ENCODE assay signal across 19 cellular contexts in genomic region chr7:899806-900205, GRCh38. TPM values are rescaled to one million over a fixed set of nuclear protein-coding genes. Genes with fewer than 3 reads are reported as not detected.
DNase-seq lines count a peak whose midpoint lies in the region; ATAC-seq and TF ChIP-seq lines count a peak whose summit lies in the region.
"Had no signal": no experiment of that assay in that cellular context is flagged by ENCODE, and none has a peak within 500 bp of the region (broad histone marks: within the 10 kb centered on the region; RNA-seq: fewer than 3 reads in every experiment).

No MANE protein-coding gene starts in this region.

- H3K23ac ChIP-seq in neuronal stem cell (ENCODE audit: low read depth, low read length, poor library complexity) = peak overlapping the region; percentile 80

- H3K27me3 ChIP-seq in Caco-2 (replicated peaks; ENCODE audit: control insufficient read depth, insufficient read depth, low read length) (no peaks in the 10 kb centered on the region), GM23338 (ENCODE audit: insufficient read depth) (no peaks in the 10 kb centered on the region), neuronal stem cell (ENCODE audit: control insufficient read depth in 3 of 3, insufficient read depth in 3 of 3, low read depth in 1 of 3, low read length in 3 of 3) (peaks cover 0 to 10% (median 0%) of the 10 kb centered on the region in 3 experiments)

- peak overlapping the region; percentile 75 for H2AK5ac ChIP-seq in neuronal stem cell (ENCODE audit: low read depth, low read length)

- no peak overlapping the region for H2BK120ac ChIP-seq in neuronal stem cell (ENCODE audit: low read depth, low read length)

- peak overlapping the region; percentile 44 for H3K18ac ChIP-seq in neuronal stem cell (ENCODE audit: low read length)

- H3K4me1 ChIP-seq in Caco-2 (no peaks in the 10 kb centered on the region), GM23338 (ENCODE audit: insufficient read depth) (no peaks in the 10 kb centered on the region), neuronal stem cell (ENCODE audit: control insufficient read depth in 2 of 2, insufficient read depth in 1 of 2, low read depth in 1 of 2, low read length in 2 of 2) (peaks cover 2 to 4% of the 10 kb centered on the region in 2 donors)

- peak overlapping the region; percentile 82 for H2BK5ac ChIP-seq in neuronal stem cell (ENCODE audit: low read length)

- H3K27ac ChIP-seq in GM23338 (ENCODE audit: low read depth) (no peak overlapping the region), cingulate gyrus (ENCODE audit: low read depth, low read length) (peak overlapping the region; percentile 29), neuronal stem cell (replicated peaks; ENCODE audit: low read length) (no peak overlapping the region)
- H3K27ac ChIP-seq: C4-2B, HL-60 had no signal

- no peak overlapping the region for H3K14ac ChIP-seq in neuronal stem cell (ENCODE audit: low read length)

- POLR2A ChIA-PET in Caco-2 (lab: Charles Lee) = interaction anchor here (0.6 kb wide), 1 partner anchor 636 kb away, joined by 5 read pairs; no protein-coding TSS in a partner anchor

- H3F3A ChIP-seq in GM23338 (replicated peaks; ENCODE audit: low read depth) = 0 out of 2 replicates have a peak, but pooled peaks cover 4% of the 10 kb centered on the region

- H2AFZ ChIP-seq in GM23338 = no peak overlapping the region
- H2AFZ ChIP-seq in neuronal stem cell (ENCODE audit: low read length) = no peak overlapping the region

- peak overlapping the region; percentile 17 for H4K8ac ChIP-seq in neuronal stem cell (ENCODE audit: low read depth, low read length)

- H3K4ac ChIP-seq in neuronal stem cell (ENCODE audit: low read length) = peak overlapping the region; percentile 66

- ATAC-seq in GM23338 (no peak), GM21786 (IDR thresholded peaks at IDR 0.05; ENCODE audit: unreplicated experiment) (no peak)
- ATAC-seq: HCT116 had no signal

- DNase-seq in Caco-2 (no peak), GM23338 (ENCODE audit: low spot score) (no peak), neuronal stem cell (ENCODE audit: low spot score) (no peak), NCI-H1436 treated with DMSO at 0.1 percent for 48 hours (lab: John Stamatoyannopoulos, UW) (no peak), HuH-7 (ENCODE audit: low spot score) (no peak), SIG-M5 treated with dmso at 0.1 percent for 504 hours (lab: John Stamatoyannopoulos, UW; ENCODE audit: unreplicated experiment) (no peak)
- DNase-seq: AML-193; CD4-positive, alpha-beta T cell; DMS79 treated with DMSO at 0.1 percent for 48 hours; GF-D8; GOT3; H7; HFFc6; KG1 had no signal

- no TSS peak for BruUV-seq in Caco-2 (replicated peaks; lab: Mats Ljungman, UMichigan)

- TF ChIP-seq CTCF in Caco-2 (IDR thresholded peaks at IDR 0.05; ENCODE audit: insufficient read depth in 1 of 2, low read depth in 1 of 2, low read length in 1 of 2, severe bottlenecking in 1 of 2, unreplicated experiment in 1 of 2) = no peak
- TF ChIP-seq CTCF in GM23338 (conservative IDR thresholded peaks at IDR 0.05; ENCODE audit: low read depth in 2 of 2) = no peak

- no peaks in the 10 kb centered on the region for H3K79me2 ChIP-seq in GM23338 (replicated peaks; ENCODE audit: insufficient read depth)

- H4K91ac ChIP-seq in neuronal stem cell (ENCODE audit: low read depth, low read length, poor library complexity) = peak overlapping the region; percentile 30

- no peaks in the 10 kb centered on the region for H4K20me1 ChIP-seq in GM23338 (replicated peaks; ENCODE audit: insufficient read depth)

- peak overlapping the region; percentile 46 for H3K4me3 Mint-ChIP-seq in Caco-2 (ENCODE audit: unreplicated experiment)
- no peak overlapping the region for H3K4me3 Mint-ChIP-seq in GM23338
- H3K4me3 Mint-ChIP-seq: CD4-positive, alpha-beta T cell; HFFc6 had no signal

- H3K4me1 Mint-ChIP-seq in Caco-2 (ENCODE audit: low read depth, unreplicated experiment) = no peaks in the 10 kb centered on the region
- H3K4me1 Mint-ChIP-seq in GM23338 = no peaks in the 10 kb centered on the region; the same call in 2 of the 3 replicates

- H3K9me3 ChIP-seq in Caco-2 (no peaks in the 10 kb centered on the region), neuronal stem cell (replicated peaks in 1 of 2; ENCODE audit: control insufficient read depth in 2 of 2, insufficient read depth in 1 of 2, low read depth in 1 of 2, low read length in 2 of 2) (no peaks in the 10 kb centered on the region)

- H3K36me3 ChIP-seq in Caco-2 (ENCODE audit: control insufficient read depth, insufficient read depth, low read length) (no peaks in the 10 kb centered on the region; the same call in 1 of the 2 replicates), GM23338 (ENCODE audit: insufficient read depth) (no peaks in the 10 kb centered on the region), neuronal stem cell (replicated peaks in 1 of 2; ENCODE audit: control insufficient read depth in 2 of 2, insufficient read depth in 2 of 2, low read length in 2 of 2) (peaks cover 18 to 30% of the 10 kb centered on the region in 2 donors)

- CTCF ChIA-PET in Caco-2 (lab: Charles Lee) = no interaction called here

- no CpG with 5 or more reads among the region's 16 CpGs for WGBS in neuronal stem cell (ENCODE audit: extremely low coverage in 2 of 2, insufficient read length in 2 of 2, insufficient replicate concordance in 1 of 2), 2 donors

- no peaks in the 10 kb centered on the region for H3K9me3 Mint-ChIP-seq in Caco-2 (ENCODE audit: unreplicated experiment)
- no peaks in the 10 kb centered on the region for H3K9me3 Mint-ChIP-seq in GM23338
- H3K9me3 Mint-ChIP-seq: CD4-positive, alpha-beta T cell; HFFc6 had no signal

- no peaks in the 10 kb centered on the region for H3K27me3 Mint-ChIP-seq in Caco-2 (ENCODE audit: insufficient read depth, unreplicated experiment)
- peaks cover 10% of the 10 kb centered on the region for H3K27me3 Mint-ChIP-seq in GM23338 (ENCODE audit: insufficient read depth, low read depth, poor library complexity)

- peak overlapping the region; percentile 30 for H2BK12ac ChIP-seq in neuronal stem cell (ENCODE audit: low read length)

- H3K9me2 ChIP-seq in GM23338 (ENCODE audit: insufficient read depth) = no peaks in the 10 kb centered on the region

- intact Hi-C loops in Caco-2 (cut with micrococcal nuclease; ENCODE audit: unreplicated experiment) = no loop called here

- H3K27ac Mint-ChIP-seq in Caco-2 (ENCODE audit: unreplicated experiment) = peak overlapping the region; percentile 69
- H3K27ac Mint-ChIP-seq in GM23338 = peak overlapping the region; percentile 27; the same call in 1 of the 2 replicates
- H3K27ac Mint-ChIP-seq: CD4-positive, alpha-beta T cell; HFFc6 had no signal

- H3K4me2 ChIP-seq in GM23338 = no peak overlapping the region
- no peak overlapping the region for H3K4me2 ChIP-seq in neuronal stem cell (ENCODE audit: insufficient read depth, low read length, poor library complexity, severe bottlenecking)

- peaks cover 75% of the 10 kb centered on the region for H3K36me3 Mint-ChIP-seq in Caco-2 (ENCODE audit: insufficient read depth, unreplicated experiment)
- H3K36me3 Mint-ChIP-seq in GM23338 (ENCODE audit: low read depth) = peaks cover 19% of the 10 kb centered on the region

- H2BK15ac ChIP-seq in neuronal stem cell (ENCODE audit: low read length) = peak overlapping the region; percentile 49

- H3K9ac ChIP-seq in neuronal stem cell (ENCODE audit: low read depth, low read length, poor library complexity) = no peak overlapping the region

- peaks cover 3% of the 10 kb centered on the region for H3K79me1 ChIP-seq in neuronal stem cell (ENCODE audit: low read depth, low read length)

- no peak overlapping the region for H3K4me3 ChIP-seq in Caco-2 (ENCODE audit: low read depth, low read length)
- H3K4me3 ChIP-seq in GM23338 = no peak overlapping the region
- H3K4me3 ChIP-seq in neuronal stem cell (ENCODE audit: low read length in 2 of 2) = peak overlapping the region in 1 of 2 donors; percentile 17

RNA-seq across cellular contexts. Expression of gene GET4, which starts 23.5 kb away (rescaled TPM):
- 124 and 130 TPM in 2 replicates for total RNA-seq in Caco-2 (2022)
- total RNA-seq in GM23338 (2014; rRNA removed; shearing (Covaris generic)) = 55.0 and 79.1 TPM in 2 replicates
- polyA plus RNA-seq in GM23338 (2016; fragmentation: Nextera tagmentation; extraction: Ambion mirVana) = 48.0 and 54.5 TPM in 2 replicates
- 28.4 TPM for polyA plus RNA-seq in neuronal stem cell (2013, experiment 1 of 2)
- 27.9 TPM for polyA plus RNA-seq in neuronal stem cell (2013, experiment 2 of 2)

RNA-seq across cellular contexts. Expression of gene ADAP1, which starts 54.7 kb away (rescaled TPM):
- total RNA-seq in Caco-2 (2022) = 65.6 and 77.6 TPM in 2 replicates
- total RNA-seq in GM23338 (2014; rRNA removed; shearing (Covaris generic)) = 4.3 and 9.6 TPM in 2 replicates
- 1.9 and 2.2 TPM in 2 replicates for polyA plus RNA-seq in GM23338 (2016; fragmentation: Nextera tagmentation; extraction: Ambion mirVana)
- polyA plus RNA-seq in neuronal stem cell (2013, experiment 1 of 2) = 0.50 TPM
- 0.48 TPM for polyA plus RNA-seq in neuronal stem cell (2013, experiment 2 of 2)
